Comparison of ENCODE assay signal across 1 cellular context in the genomic region with DNA sequence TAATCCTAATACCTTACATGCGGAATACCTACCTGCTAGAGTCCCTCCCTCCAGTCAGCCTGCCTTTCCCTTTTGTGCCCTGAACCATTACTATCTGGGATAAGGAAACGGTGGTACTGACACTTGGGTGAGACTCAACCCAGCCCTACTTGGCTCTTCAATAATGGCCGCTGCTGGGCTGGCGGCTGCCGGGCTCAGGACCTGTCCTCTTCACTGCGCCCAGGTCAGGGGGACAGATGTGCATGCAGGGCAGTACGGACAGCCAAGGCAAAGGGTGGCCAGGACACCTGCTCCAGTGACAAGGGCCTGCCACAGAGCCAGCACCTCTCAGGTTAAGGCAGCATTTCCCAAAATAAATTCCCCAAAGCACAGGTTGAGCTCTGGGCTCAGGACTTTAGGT.
A peak's percentile ranks its signal among the peaks of the same experiment; 100 is the strongest.
TF ChIP-seq lines count a peak whose summit lies in the region.

No MANE protein-coding gene starts in this region.

TF ChIP-seq in HepG2, 621 proteins besides CTCF, POLR2A, EP300 and RAD21:
- TF ChIP-seq POLR2G (IDR thresholded peaks at IDR 0.05; ENCODE audit: low read depth, low read length): 0 out of 2 replicates have a peak, but pooled peaks have one; percentile 19
- TF ChIP-seq AGO2 (optimal IDR thresholded peaks at IDR 0.05; ENCODE audit: low read depth, low read length): peak; percentile 69
- TF ChIP-seq JDP2 (CRISPR knock-in tag; IDR thresholded peaks at IDR 0.05; ENCODE audit: borderline replicate concordance): no peak
- peak; percentile 72 for TF ChIP-seq RBM22 (optimal IDR thresholded peaks at IDR 0.05; ENCODE audit: low read length)
- TF ChIP-seq, protein P1, sequence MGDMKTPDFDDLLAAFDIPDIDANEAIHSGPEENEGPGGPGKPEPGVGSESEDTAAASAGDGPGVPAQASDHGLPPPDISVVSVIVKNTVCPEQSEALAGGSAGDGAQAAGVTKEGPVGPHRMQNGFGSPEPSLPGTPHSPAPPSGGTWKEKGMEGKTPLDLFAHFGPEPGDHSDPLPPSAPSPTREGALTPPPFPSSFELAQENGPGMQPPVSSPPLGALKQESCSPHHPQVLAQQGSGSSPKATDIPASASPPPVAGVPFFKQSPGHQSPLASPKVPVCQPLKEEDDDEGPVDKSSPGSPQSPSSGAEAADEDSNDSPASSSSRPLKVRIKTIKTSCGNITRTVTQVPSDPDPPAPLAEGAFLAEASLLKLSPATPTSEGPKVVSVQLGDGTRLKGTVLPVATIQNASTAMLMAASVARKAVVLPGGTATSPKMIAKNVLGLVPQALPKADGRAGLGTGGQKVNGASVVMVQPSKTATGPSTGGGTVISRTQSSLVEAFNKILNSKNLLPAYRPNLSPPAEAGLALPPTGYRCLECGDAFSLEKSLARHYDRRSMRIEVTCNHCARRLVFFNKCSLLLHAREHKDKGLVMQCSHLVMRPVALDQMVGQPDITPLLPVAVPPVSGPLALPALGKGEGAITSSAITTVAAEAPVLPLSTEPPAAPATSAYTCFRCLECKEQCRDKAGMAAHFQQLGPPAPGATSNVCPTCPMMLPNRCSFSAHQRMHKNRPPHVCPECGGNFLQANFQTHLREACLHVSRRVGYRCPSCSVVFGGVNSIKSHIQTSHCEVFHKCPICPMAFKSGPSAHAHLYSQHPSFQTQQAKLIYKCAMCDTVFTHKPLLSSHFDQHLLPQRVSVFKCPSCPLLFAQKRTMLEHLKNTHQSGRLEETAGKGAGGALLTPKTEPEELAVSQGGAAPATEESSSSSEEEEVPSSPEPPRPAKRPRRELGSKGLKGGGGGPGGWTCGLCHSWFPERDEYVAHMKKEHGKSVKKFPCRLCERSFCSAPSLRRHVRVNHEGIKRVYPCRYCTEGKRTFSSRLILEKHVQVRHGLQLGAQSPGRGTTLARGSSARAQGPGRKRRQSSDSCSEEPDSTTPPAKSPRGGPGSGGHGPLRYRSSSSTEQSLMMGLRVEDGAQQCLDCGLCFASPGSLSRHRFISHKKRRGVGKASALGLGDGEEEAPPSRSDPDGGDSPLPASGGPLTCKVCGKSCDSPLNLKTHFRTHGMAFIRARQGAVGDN (CRISPR knock-in tag; IDR thresholded peaks at IDR 0.05): peak; percentile 24; the same call in 1 of the 2 replicates
TF ChIP-seq in HepG2: peak in this region for 4.
